ENCODE assay signal across 7 cellular contexts in genomic region chr20:57582432-57583288, GRCh38. TPM values are rescaled to one million over a fixed set of nuclear protein-coding genes. Genes with fewer than 3 reads are reported as not detected.
DNase-seq lines count a peak whose midpoint lies in the region; ATAC-seq and TF ChIP-seq lines count a peak whose summit lies in the region.

No MANE protein-coding gene starts in this region.

- H3K9me3 ChIP-seq in thyroid gland (no peaks in the 10 kb centered on the region), mesenchymal stem cell (ENCODE audit: control insufficient read depth, low read length) (peaks cover 15% of the 10 kb centered on the region)

- TF ChIP-seq POLR2A in thyroid gland (IDR thresholded peaks at IDR 0.05) = peak in 1 of 2 donors; percentile 49

- H4K8ac ChIP-seq in mesenchymal stem cell (ENCODE audit: low read length) = no peak overlapping the region

- H2BK12ac ChIP-seq in mesenchymal stem cell (ENCODE audit: low read length in 2 of 2) = no peak overlapping the region

- H2BK15ac ChIP-seq in mesenchymal stem cell (ENCODE audit: low read depth, poor library complexity, severe bottlenecking) = no peak overlapping the region

- H3K9me3 Mint-ChIP-seq in activated T-helper 17 cell treated with anti-CD3 and anti-CD28 coated beads, Interleukin-2, amount 50 U/mL, for 72 hours = no peaks in the 10 kb centered on the region

- H3K4me3 ChIP-seq in thyroid gland (replicated peaks in 1 of 3) = no peak overlapping the region
- H3K4me3 ChIP-seq in mesenchymal stem cell (ENCODE audit: insufficient read depth in 1 of 2, low read depth in 1 of 2, low read length in 2 of 2) = no peak overlapping the region

- no peak overlapping the region for H2AFZ ChIP-seq in mesenchymal stem cell (ENCODE audit: low read depth, low read length)

- peak in 2 of 6 experiments; percentile 26 to 34 for TF ChIP-seq CTCF in thyroid gland (IDR thresholded peaks at IDR 0.05)

- no peak for ATAC-seq in activated T-helper 17 cell treated with anti-CD3 and anti-CD28 coated beads, Interleukin-2, amount 50 U/mL, for 72 hours (replicated peaks)

- H4K91ac ChIP-seq in mesenchymal stem cell (ENCODE audit: low read length) = no peak overlapping the region

- DNase-seq in HuH-7 (ENCODE audit: low spot score) (peak; percentile 47), amniotic stem cell (lab: John Stamatoyannopoulos, UW) (peak; percentile 5), islet precursor cell (peak; percentile 76), thyroid gland (peak; percentile 71), HCEC 1CT (no peak), mesenchymal stem cell (no peak)

- H3K27ac Mint-ChIP-seq in activated T-helper 17 cell treated with anti-CD3 and anti-CD28 coated beads, Interleukin-2, amount 50 U/mL, for 72 hours = no peak overlapping the region

- no peak overlapping the region for H3K9ac ChIP-seq in mesenchymal stem cell (ENCODE audit: low read length)

- H3K36me3 ChIP-seq in thyroid gland (no peaks in the 10 kb centered on the region), mesenchymal stem cell (ENCODE audit: control insufficient read depth in 1 of 2, insufficient read depth in 2 of 2, low read depth in 1 of 2, low read length in 2 of 2) (no peaks in the 10 kb centered on the region)

- peaks cover 56% of the 10 kb centered on the region for H3K27me3 Mint-ChIP-seq in activated T-helper 17 cell treated with anti-CD3 and anti-CD28 coated beads, Interleukin-2, amount 50 U/mL, for 72 hours

- H3K18ac ChIP-seq in mesenchymal stem cell (ENCODE audit: low read depth in 1 of 2, low read length in 2 of 2) = no peak overlapping the region

- no peak overlapping the region for H2BK120ac ChIP-seq in mesenchymal stem cell (ENCODE audit: low read depth, low read length)

- H3K4ac ChIP-seq in mesenchymal stem cell (ENCODE audit: low read depth in 1 of 2, low read length in 2 of 2) = no peak overlapping the region

- no peaks in the 10 kb centered on the region for H3K79me1 ChIP-seq in mesenchymal stem cell (replicated peaks; ENCODE audit: low read length, poor library complexity, severe bottlenecking)

- 11 to 13% methylated on average over 19 to 21 of the region's 21 CpGs for WGBS in thyroid gland, 2 donors
- WGBS in mesenchymal stem cell = 58% methylated on average over 21 of the region's 21 CpGs

- H3K36me3 Mint-ChIP-seq in activated T-helper 17 cell treated with anti-CD3 and anti-CD28 coated beads, Interleukin-2, amount 50 U/mL, for 72 hours (ENCODE audit: low read depth) = no peaks in the 10 kb centered on the region

- no peak overlapping the region for H3K14ac ChIP-seq in mesenchymal stem cell (ENCODE audit: low read length in 2 of 2)

- H3K27ac ChIP-seq in thyroid gland (peak overlapping the region; percentile 36 to 72 (median 55)), mesenchymal stem cell (ENCODE audit: low read length, poor library complexity, severe bottlenecking) (no peak overlapping the region)

- intact Hi-C loops in thyroid gland (cut with DNase I) = no loop called here

- no peak overlapping the region for H2AK5ac ChIP-seq in mesenchymal stem cell (ENCODE audit: low read length, severe bottlenecking)

- H3K4me1 Mint-ChIP-seq in activated T-helper 17 cell treated with anti-CD3 and anti-CD28 coated beads, Interleukin-2, amount 50 U/mL, for 72 hours = no peaks in the 10 kb centered on the region

- no peak overlapping the region for H2BK5ac ChIP-seq in mesenchymal stem cell (ENCODE audit: low read depth, low read length, poor library complexity, severe bottlenecking)

- peaks cover 11 to 33% of the 10 kb centered on the region in 2 donors for H3K4me1 ChIP-seq in thyroid gland
- H3K4me1 ChIP-seq in mesenchymal stem cell (ENCODE audit: control insufficient read depth, insufficient read depth, low read depth, low read length) = peaks cover 6% of the 10 kb centered on the region

- H3K23ac ChIP-seq in mesenchymal stem cell (ENCODE audit: low read length in 2 of 2) = no peak overlapping the region

- H3K27me3 ChIP-seq in thyroid gland (no peaks in the 10 kb centered on the region), mesenchymal stem cell (ENCODE audit: control insufficient read depth in 1 of 2, insufficient read depth in 1 of 2, low read length in 2 of 2) (peaks cover 65 to 94% of the 10 kb centered on the region in 2 experiments)

- no peak overlapping the region for H3K4me2 ChIP-seq in mesenchymal stem cell (ENCODE audit: low read length, poor library complexity, severe bottlenecking)

- no peak overlapping the region for H3K4me3 Mint-ChIP-seq in activated T-helper 17 cell treated with anti-CD3 and anti-CD28 coated beads, Interleukin-2, amount 50 U/mL, for 72 hours

RNA-seq across cellular contexts. Expression of gene PCK1, which starts 21.8 kb away (rescaled TPM):
- 1 to 10 TPM in 3 of 4 donors, under 1 TPM in 1; 0.56 to 3.4 (median 2.2) TPM for total RNA-seq in thyroid gland
- not detected for polyA plus RNA-seq in mesenchymal stem cell (2013, experiment 1 of 2)
- polyA plus RNA-seq in mesenchymal stem cell (2013, experiment 2 of 2) = not detected
- total RNA-seq in activated T-helper 17 cell treated with anti-CD3 and anti-CD28 coated beads, Interleukin-2, amount 50 U/mL, for 72 hours = not detected

RNA-seq across cellular contexts. Expression of gene ZBP1, which starts 37.6 kb away (rescaled TPM):
- 1 to 10 TPM in 1 of 4 donors, under 1 TPM in 2, not detected in 1; 0.33 to 1.5 (median 0.34) TPM for total RNA-seq in thyroid gland
- polyA plus RNA-seq in mesenchymal stem cell (2013, experiment 1 of 2) = not detected
- not detected for polyA plus RNA-seq in mesenchymal stem cell (2013, experiment 2 of 2)
- 1 to 10 TPM; 1.0 to 1.7 TPM for total RNA-seq in activated T-helper 17 cell treated with anti-CD3 and anti-CD28 coated beads, Interleukin-2, amount 50 U/mL, for 72 hours

RNA-seq across cellular contexts. Expression of gene CTCFL, which starts 57.7 kb away (rescaled TPM):
- under 1 TPM in 2 of 4 donors, not detected in 2; 0.13 to 0.46 TPM for total RNA-seq in thyroid gland
- not detected for polyA plus RNA-seq in mesenchymal stem cell (2013, experiment 1 of 2)
- 0.01 TPM for polyA plus RNA-seq in mesenchymal stem cell (2013, experiment 2 of 2)
- total RNA-seq in activated T-helper 17 cell treated with anti-CD3 and anti-CD28 coated beads, Interleukin-2, amount 50 U/mL, for 72 hours = not detected

Comparison
In these comparisons a context has a peak if more than half of its experiments do, and no peak if none do; other contexts are left out.
1. DNase-seq: peak in HuH-7 (single experiment), amniotic stem cell (single experiment), islet precursor cell (single experiment) and thyroid gland (2 of 2); none in HCEC 1CT (single experiment) and mesenchymal stem cell (single experiment).